Comparison of ENCODE assay signal across 25 cellular contexts in the genomic region with DNA sequence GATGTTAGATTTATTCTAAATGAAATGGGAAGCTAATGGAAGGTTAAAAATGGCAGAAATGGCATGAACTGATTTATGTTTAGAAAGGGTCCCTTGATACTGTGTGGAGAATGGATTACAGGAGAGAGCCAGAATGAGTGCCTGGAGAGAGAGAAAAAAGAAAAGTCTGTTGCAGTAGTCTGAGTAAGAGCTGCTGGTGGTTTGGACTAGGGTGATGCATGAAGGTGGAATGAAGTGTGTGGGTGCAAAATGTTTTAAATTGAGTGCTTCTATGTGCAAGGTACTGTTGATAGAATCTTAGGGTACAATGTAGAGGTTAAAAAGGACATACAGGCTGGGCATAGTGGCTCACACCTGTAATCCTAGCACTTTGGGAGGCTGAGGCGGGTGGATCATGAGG. TPM values are rescaled to one million over a fixed set of nuclear protein-coding genes. Genes with fewer than 3 reads are reported as not detected.
A peak's percentile ranks its signal among the peaks of the same experiment; 100 is the strongest.
DNase-seq lines count a peak whose midpoint lies in the region; ATAC-seq and TF ChIP-seq lines count a peak whose summit lies in the region.
"Had no signal": no experiment of that assay in that cellular context is flagged by ENCODE, and none has a peak within 500 bp of the region (broad histone marks: within the 10 kb centered on the region; RNA-seq: fewer than 3 reads in every experiment).

No MANE protein-coding gene starts in this region.

- CTCF ChIA-PET in HEK293 (lab: Yijun Ruan, JAX), result interaction anchor here (1.1 kb wide), 1 partner anchor 9 kb away, joined by 3 read pairs; no protein-coding TSS in a partner anchor

- H3K27me3 ChIP-seq in brain microvascular endothelial cell (replicated peaks) (no peaks in the 10 kb centered on the region), colonic mucosa (no peaks in the 10 kb centered on the region)
- H3K27me3 ChIP-seq: adrenal gland, uterus had no signal

- DNase-seq in AG08395 (ENCODE audit: low spot score) (peak; percentile 67), brain microvascular endothelial cell (peak; percentile 67), kidney glomerular epithelial cell (lab: John Stamatoyannopoulos, UW) (peak; percentile 41), GM13977 (ENCODE audit: low spot score) (no peak), colonic mucosa (no peak)
- DNase-seq: ACHN; activated CD4-positive, alpha-beta T cell treated with anti-CD3 and anti-CD28 coated beads, Interleukin-2, amount 50 U/mL, for 4 hours; activated gamma-delta T cell; adrenal gland; CD4-positive, CD25-positive, alpha-beta regulatory T cell; DMS53; effector memory CD8-positive, alpha-beta T cell; kidney; natural killer cell; NCI-H1417; NCI-H526; posterior cingulate gyrus; stimulated activated CD4-positive, alpha-beta T cell treated with anti-CD3 and anti-CD28 coated beads, Interleukin-4, amount 100 ng/mL, for 1 hour; uterus; WERI-Rb-1 had no signal

- H3K36me3 ChIP-seq in HEK293 (ENCODE audit: control insufficient read depth in 2 of 2, insufficient read depth in 1 of 2, low read length in 2 of 2) (no peaks in the 10 kb centered on the region), brain microvascular endothelial cell (replicated peaks) (no peaks in the 10 kb centered on the region), colonic mucosa (no peaks in the 10 kb centered on the region)
- H3K36me3 ChIP-seq: adrenal gland, uterus, WERI-Rb-1 had no signal

- H3K27ac ChIP-seq in HEK293 (ENCODE audit: extremely low read depth, low read depth, low read length) (no peak overlapping the region), brain microvascular endothelial cell (no peak overlapping the region), colonic mucosa (no peak overlapping the region)
- H3K27ac ChIP-seq: adrenal gland, skin epidermis, uterus, WERI-Rb-1 had no signal

- H3K9me3 ChIP-seq in HEK293 (ENCODE audit: control insufficient read depth, insufficient read depth, low read depth, low read length), result no peaks in the 10 kb centered on the region
- no peaks in the 10 kb centered on the region for H3K9me3 ChIP-seq in colonic mucosa
- H3K9me3 ChIP-seq: adrenal gland, uterus had no signal

- TF ChIP-seq CTCF in HEK293 (tag by site-specific recombination; IDR thresholded peaks at IDR 0.05) (no peak), brain microvascular endothelial cell (IDR thresholded peaks at IDR 0.05; ENCODE audit: low read depth, low read length, missing control alignments) (no peak), GM13977 (IDR thresholded peaks at IDR 0.05; ENCODE audit: extremely low read depth, insufficient read depth, missing control alignments) (no peak), colonic mucosa (IDR thresholded peaks at IDR 0.05) (no peak)

- POLR2A ChIA-PET in HEK293 (lab: Yijun Ruan, JAX), result no interaction called here

- H3K4me3 ChIP-seq in HEK293 (ENCODE audit: low read depth, low read length) (no peak overlapping the region), brain microvascular endothelial cell (ENCODE audit: low read depth, low read length) (no peak overlapping the region), colonic mucosa (no peak overlapping the region)
- H3K4me3 ChIP-seq: adrenal gland, skin epidermis, uterus had no signal

- intact Hi-C loops in colonic mucosa (cut with DNase I), result no loop called here

- no peak overlapping the region for H3K9ac ChIP-seq in colonic mucosa (ENCODE audit: low read depth in 2 of 2, low read length in 2 of 2)

- in situ Hi-C loops in brain microvascular endothelial cell (cut with HindIII; ENCODE audit: low pct_ligation_motif_present, low sequenced_read_pairs) (no loop called here), GM13977 (cut with MboI; ENCODE audit: low pct_unique_long_range_greater_than_20kb, low sequenced_read_pairs, unreplicated experiment) (no loop called here)

- H3K4me1 ChIP-seq in HEK293 (ENCODE audit: control insufficient read depth, insufficient read depth, low read length), result no peaks in the 10 kb centered on the region
- no peaks in the 10 kb centered on the region for H3K4me1 ChIP-seq in colonic mucosa
- H3K4me1 ChIP-seq: uterus had no signal

- ATAC-seq in esophagus mucosa, result no peak
- ATAC-seq in HG03108 (IDR thresholded peaks at IDR 0.05; ENCODE audit: unreplicated experiment), result no peak
- ATAC-seq: effector memory CD8-positive, alpha-beta T cell; natural killer cell; Right ventricle myocardium inferior had no signal

TF ChIP-seq in HEK293, 187 proteins besides CTCF, POLR2A, EP300 and RAD21:
- TF ChIP-seq ZNF175 (tag by site-specific recombination; IDR thresholded peaks at IDR 0.05), result no peak
- TF ChIP-seq PRDM1 (tag by site-specific recombination; IDR thresholded peaks at IDR 0.05), result 0 out of 2 replicates have a peak, but pooled peaks have one; percentile 26
- TF ChIP-seq KLF10 (tag by site-specific recombination; IDR thresholded peaks at IDR 0.05), result no peak
- no peak for TF ChIP-seq ZNF692 (tag by site-specific recombination; IDR thresholded peaks at IDR 0.05)
- no peak for TF ChIP-seq YY2 (tag by site-specific recombination; IDR thresholded peaks at IDR 0.05)

RNA-seq across cellular contexts. Expression of gene MGA, which starts 11.4 kb away (rescaled TPM):
- total RNA-seq in esophagus mucosa (18.2 TPM), colonic mucosa (10 to 100 TPM; 21.8 to 25.8 TPM)

Comparison
In these comparisons a context has a peak if more than half of its experiments do, and no peak if none do; other contexts are left out.
1. DNase-seq: peak in AG08395 (single experiment), brain microvascular endothelial cell (single experiment) and kidney glomerular epithelial cell (single experiment); none in GM13977 (single experiment) and colonic mucosa (single experiment).